In genomic region chr4:169611991-169612868, GRCh38 we compare ENCODE assay signal across 1 cellular context.
A peak's percentile ranks its signal among the peaks of the same experiment; 100 is the strongest.
TF ChIP-seq lines count a peak whose summit lies in the region.

TSS of gene NEK1 (minus strand) at chr4:169612583. CDS start at chr4:169602630, 9,953 bp downstream.

TF ChIP-seq in HepG2, 621 proteins besides CTCF, POLR2A, EP300 and RAD21 (continued from another document and continues in another):
- TF ChIP-seq ZBTB4 (CRISPR knock-in tag; IDR thresholded peaks at IDR 0.05; ENCODE audit: borderline replicate concordance), result peak; percentile 66; the same call in 1 of the 2 replicates
- TF ChIP-seq STAT5B (CRISPR knock-in tag; IDR thresholded peaks at IDR 0.05), result no peak
- 0 out of 2 replicates have a peak, but pooled peaks have one; percentile 37 for TF ChIP-seq GATA4 (IDR thresholded peaks at IDR 0.05; ENCODE audit: borderline replicate concordance, low read depth)
- peak; percentile 34 for TF ChIP-seq ARID5B (CRISPR knock-in tag; IDR thresholded peaks at IDR 0.05)
- TF ChIP-seq ZEB1 (IDR thresholded peaks at IDR 0.05; ENCODE audit: insufficient replicate concordance, low read depth), result no peak
- peak; percentile 4; the same call in 1 of the 2 replicates for TF ChIP-seq FOXA3 (CRISPR knock-in tag; IDR thresholded peaks at IDR 0.05)
- TF ChIP-seq ZNF709 (CRISPR knock-in tag; IDR thresholded peaks at IDR 0.05), result peak; percentile 65; the same call in 1 of the 2 replicates
- no peak for TF ChIP-seq ZNF251 (CRISPR knock-in tag; IDR thresholded peaks at IDR 0.05)
- TF ChIP-seq ZNF891 (CRISPR knock-in tag; IDR thresholded peaks at IDR 0.05), result peak; percentile 77
- TF ChIP-seq NFATC3 (CRISPR knock-in tag; IDR thresholded peaks at IDR 0.05), result 0 out of 2 replicates have a peak, but pooled peaks have one; percentile 66
- TF ChIP-seq ZNF34 (CRISPR knock-in tag; IDR thresholded peaks at IDR 0.05; ENCODE audit: borderline replicate concordance), result 0 out of 2 replicates have a peak, but pooled peaks have one; percentile 22
- peak; percentile 79 for TF ChIP-seq ZSCAN31 (CRISPR knock-in tag; IDR thresholded peaks at IDR 0.05; ENCODE audit: low read depth)
- TF ChIP-seq NCOR1 (IDR thresholded peaks at IDR 0.05; ENCODE audit: borderline replicate concordance, low read length), result no peak
- TF ChIP-seq ZNF510 (CRISPR knock-in tag; IDR thresholded peaks at IDR 0.05; ENCODE audit: low read depth), result no peak
- peak; percentile 46; the same call in 1 of the 2 replicates for TF ChIP-seq ATF3 (CRISPR knock-in tag; IDR thresholded peaks at IDR 0.05)
- peak; percentile 49 for TF ChIP-seq MED8 (CRISPR knock-in tag; IDR thresholded peaks at IDR 0.05; ENCODE audit: insufficient replicate concordance)
- TF ChIP-seq ZNF574 (CRISPR knock-in tag; IDR thresholded peaks at IDR 0.05), result peak; percentile 74
- no peak for TF ChIP-seq SRY (CRISPR knock-in tag; IDR thresholded peaks at IDR 0.05)
- TF ChIP-seq DRAP1 (CRISPR knock-in tag; IDR thresholded peaks at IDR 0.05), result peak; percentile 64; the same call in 1 of the 2 replicates
- no peak for TF ChIP-seq ZSCAN30 (CRISPR knock-in tag; IDR thresholded peaks at IDR 0.05)
- TF ChIP-seq ZNF687 (CRISPR knock-in tag; IDR thresholded peaks at IDR 0.05), result peak; percentile 94
- TF ChIP-seq HMGXB4 (CRISPR knock-in tag; IDR thresholded peaks at IDR 0.05; ENCODE audit: borderline replicate concordance in 1 of 2, low read depth in 1 of 2), result peak; percentile 73 to 84; a peak in 3 of 4 replicates
- TF ChIP-seq BHLHE40 (IDR thresholded peaks at IDR 0.05; ENCODE audit: low read length), result no peak
- peak; percentile 90 for TF ChIP-seq KAT8 (CRISPR knock-in tag; IDR thresholded peaks at IDR 0.05)
- peak; percentile 78 for TF ChIP-seq HDAC1 (CRISPR knock-in tag; IDR thresholded peaks at IDR 0.05)
- 0 out of 2 replicates have a peak, but pooled peaks have one; percentile 55 for TF ChIP-seq ZNF746 (CRISPR knock-in tag; IDR thresholded peaks at IDR 0.05)
- peak; percentile 59; the same call in 1 of the 2 replicates for TF ChIP-seq ZNF609 (CRISPR knock-in tag; IDR thresholded peaks at IDR 0.05; ENCODE audit: borderline replicate concordance)
- TF ChIP-seq ZNF317 (CRISPR knock-in tag; IDR thresholded peaks at IDR 0.05), result peak; percentile 67; the same call in 1 of the 2 replicates
- no peak for TF ChIP-seq ZMAT5 (CRISPR knock-in tag; IDR thresholded peaks at IDR 0.05; ENCODE audit: borderline replicate concordance, low read depth)
- TF ChIP-seq BCL6 (CRISPR knock-in tag; IDR thresholded peaks at IDR 0.05), result peak; percentile 22; the same call in 1 of the 2 replicates
